In the genomic region with DNA sequence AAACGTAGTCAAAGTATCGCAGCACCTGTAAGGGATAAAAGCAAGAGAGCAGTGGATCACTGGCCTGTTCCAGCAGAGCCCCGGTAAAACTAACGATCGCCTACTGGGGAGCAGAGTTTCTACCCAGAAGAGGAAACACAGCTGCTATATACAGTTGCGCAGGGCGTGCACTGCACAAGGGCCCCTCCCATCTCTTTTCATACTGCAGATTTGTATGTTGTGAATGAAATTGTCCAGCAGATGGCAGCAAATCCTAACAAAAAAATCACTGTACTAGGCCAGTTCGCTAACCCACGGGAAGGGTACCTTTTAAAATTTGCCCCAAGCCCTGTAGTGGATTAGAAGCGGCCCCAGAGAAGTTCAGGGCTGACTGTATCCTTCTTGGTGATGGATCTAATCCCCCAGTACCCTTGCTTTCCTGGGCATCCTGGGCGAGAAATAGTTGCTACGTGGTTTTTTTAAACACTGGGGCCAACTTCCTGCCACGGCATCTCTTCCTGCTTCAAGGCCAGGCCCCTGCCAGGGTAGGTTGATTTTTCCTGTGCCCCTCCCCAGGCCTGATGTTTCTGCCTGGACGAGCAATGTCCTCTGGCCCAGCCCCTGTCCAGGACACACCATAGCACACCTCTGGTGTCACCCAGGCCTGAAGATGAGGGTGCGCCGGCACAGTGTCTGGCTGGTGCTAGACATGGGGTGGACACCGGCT, we compare ENCODE assay signal across 8 cellular contexts.
A peak's percentile ranks its signal among the peaks of the same experiment; 100 is the strongest.
DNase-seq lines count a peak whose midpoint lies in the region; ATAC-seq, FAIRE-seq and TF ChIP-seq lines count a peak whose summit lies in the region.

No MANE protein-coding gene starts in this region.

- no peaks in the 10 kb centered on the region for H4K20me1 ChIP-seq in astrocyte (ENCODE audit: insufficient read depth, low read length)

- H3K9me3 Mint-ChIP-seq in astrocyte (ENCODE audit: unreplicated experiment), result peaks cover 6% of the 10 kb centered on the region

- H3K79me2 ChIP-seq in astrocyte (ENCODE audit: insufficient read depth, low read length), result no peaks in the 10 kb centered on the region

- peak overlapping the region; percentile 54 for H2AFZ ChIP-seq in astrocyte (ENCODE audit: low read depth, low read length)

- H3K27ac ChIP-seq in astrocyte (ENCODE audit: low read depth, low read length), result no peak overlapping the region

- H3K4me1 ChIP-seq in astrocyte (ENCODE audit: insufficient read depth, low read length), result peaks cover 3% of the 10 kb centered on the region

- H3K36me3 ChIP-seq in astrocyte (ENCODE audit: insufficient read depth, low read length), result no peaks in the 10 kb centered on the region

- no peak for ATAC-seq in HG03095 (IDR thresholded peaks at IDR 0.05; ENCODE audit: unreplicated experiment)

- DNase-seq in AG08395 (ENCODE audit: low spot score) (peak; percentile 71), GM18507 (ENCODE audit: extremely low spot score, insufficient read length, low read depth) (peak; percentile 54), NCI-H1105 treated with DMSO at 0.1 percent for 48 hours (lab: John Stamatoyannopoulos, UW) (peak; percentile 55), T1000 (lab: John Stamatoyannopoulos, UW) (peak; percentile 14), astrocyte (ENCODE audit: low read depth) (peak; percentile 48), iPS DF 4.7 (ENCODE audit: extremely low read depth, low spot score) (peak; percentile 41)
- DNase-seq in stimulated activated CD4-positive, alpha-beta T cell treated with anti-CD3 and anti-CD28 coated beads, Interleukin-12 subunit alpha, Interleukin-12 subunit beta, amount 100 ng/mL, for 4 hours, result peak; percentile 38

- H3K4me1 Mint-ChIP-seq in astrocyte (ENCODE audit: low read depth, unreplicated experiment), result peaks cover 6% of the 10 kb centered on the region

- no peak overlapping the region for H3K4me3 ChIP-seq in astrocyte (ENCODE audit: insufficient read depth, low read depth, low read length)

- no peaks in the 10 kb centered on the region for H3K27me3 ChIP-seq in astrocyte (ENCODE audit: insufficient read depth, low read length)

- TF ChIP-seq CTCF in astrocyte (IDR thresholded peaks at IDR 0.05; ENCODE audit: insufficient read depth, low read depth, low read length), result peak; percentile 55

- no peak overlapping the region for H3K4me3 Mint-ChIP-seq in astrocyte (ENCODE audit: unreplicated experiment)

- FAIRE-seq in GM18507 (lab: Jason Lieb, UNC) (peak; percentile 97), astrocyte (lab: Jason Lieb, UNC) (peak; percentile 96)

- peaks cover 4% of the 10 kb centered on the region for H3K27me3 Mint-ChIP-seq in astrocyte (ENCODE audit: low read depth, unreplicated experiment)

- H3K9ac ChIP-seq in astrocyte (ENCODE audit: low read length), result peak overlapping the region; percentile 45

- H3K9me3 ChIP-seq in astrocyte (ENCODE audit: insufficient read depth, low read depth, low read length), result peaks cover 2% of the 10 kb centered on the region

- peak overlapping the region; percentile 40 for H3K4me2 ChIP-seq in astrocyte (ENCODE audit: low read length)

- H3K27ac Mint-ChIP-seq in astrocyte (ENCODE audit: unreplicated experiment), result no peak overlapping the region

- H3K36me3 Mint-ChIP-seq in astrocyte (ENCODE audit: low read depth, unreplicated experiment), result peaks cover 8% of the 10 kb centered on the region

Comparison
In these comparisons a context has a peak if more than half of its experiments do, and no peak if none do; other contexts are left out.
1. DNase-seq: peak in every context shown above with its lines; median percentile 71 in AG08395; 55 in NCI-H1105 treated with DMSO at 0.1 percent for 48 hours; 54 in GM18507; 48 in astrocyte; 41 in iPS DF 4.7; 38 in stimulated activated CD4-positive, alpha-beta T cell treated with anti-CD3 and anti-CD28 coated beads, Interleukin-12 subunit alpha, Interleukin-12 subunit beta, amount 100 ng/mL, for 4 hours; 14 in T1000.